Comparison of ENCODE assay signal across 9 cellular contexts in genomic region chr15:98853593-98854420, GRCh38.
DNase-seq lines count a peak whose midpoint lies in the region; ATAC-seq, FAIRE-seq and TF ChIP-seq lines count a peak whose summit lies in the region.
"Had no signal": no experiment of that assay in that cellular context is flagged by ENCODE, and none has a peak within 500 bp of the region (broad histone marks: within the 10 kb centered on the region; RNA-seq: fewer than 3 reads in every experiment).

No MANE protein-coding gene starts in this region.

- in situ Hi-C loops in G401 (cut with HindIII; ENCODE audit: low sequenced_read_pairs), result no loop called here

- peaks cover 88% of the 10 kb centered on the region for H3K4me1 ChIP-seq in A549
- peaks cover 28% of the 10 kb centered on the region for H3K4me1 ChIP-seq in mucosa of stomach (ENCODE audit: control insufficient read depth, insufficient read depth, low read length)

- TF ChIP-seq RAD21 in A549 (conservative IDR thresholded peaks at IDR 0.05 in 1 of 2, IDR thresholded peaks at IDR 0.05 in 1 of 2), result 0 out of 5 replicates have a peak, but pooled peaks of 1 of the 2 experiments have one; percentile 5

- H3K9ac ChIP-seq in mucosa of stomach (ENCODE audit: low read length), result peak overlapping the region; percentile 42

- FAIRE-seq in A549 (lab: Jason Lieb, UNC), result no peak
- no peak for FAIRE-seq in bronchial epithelial cell (lab: Jason Lieb, UNC)

- peak overlapping the region; percentile 47 for H3K4me3 ChIP-seq in A549
- H3K4me3 ChIP-seq in bronchial epithelial cell (ENCODE audit: low read depth, low read length), result no peak overlapping the region
- H3K4me3 ChIP-seq in mucosa of stomach (ENCODE audit: low read length), result no peak overlapping the region
- no peak overlapping the region; the same call in 1 of the 2 replicates for H3K4me3 ChIP-seq in MG63

- peak; percentile 31 for TF ChIP-seq POLR2A in A549 (IDR thresholded peaks at IDR 0.05; ENCODE audit: low read length)

- H3K4me2 ChIP-seq in A549, result peak overlapping the region; percentile 99

- H3K36me3 ChIP-seq in bronchial epithelial cell (ENCODE audit: control insufficient read depth, insufficient read depth, low read length) (no peaks in the 10 kb centered on the region), mucosa of stomach (ENCODE audit: control insufficient read depth, insufficient read depth, low read length) (no peaks in the 10 kb centered on the region), MG63 (no peaks in the 10 kb centered on the region)

- H3K9me3 ChIP-seq in A549 (no peaks in the 10 kb centered on the region), mucosa of stomach (ENCODE audit: control insufficient read depth, low read length) (no peaks in the 10 kb centered on the region), MG63 (no peaks in the 10 kb centered on the region)
- H3K9me3 ChIP-seq: SJSA1 had no signal

- ATAC-seq in A549, result peak; percentile 14 to 29; a peak in 3 of 6 replicates
- ATAC-seq in GM21528 (IDR thresholded peaks at IDR 0.05; ENCODE audit: low FRiP score, unreplicated experiment), result no peak

- DNase-seq in A549 (ENCODE audit: low read depth in 1 of 2, low spot score in 1 of 2) (peak in 1 of 2 experiments; percentile 87), HT1080 (ENCODE audit: low read depth) (peak; percentile 23), bronchial epithelial cell (ENCODE audit: low read depth) (peak; percentile 65), MG63 (no peak), G401 (ENCODE audit: low spot score) (no peak), HUDEP-2 (lab: John Stamatoyannopoulos, UW; ENCODE audit: unreplicated experiment in 76 of 76) (no peak)

- WGBS in A549 (ENCODE audit: missing lambda C conversion rate), result 11% methylated on average over 18 of the region's 18 CpGs

- POLR2A ChIA-PET in A549 (lab: Yijun Ruan, JAX), result interaction anchor here (0.6 to 1.6 kb wide), 2 partner anchors 13 to 223 kb away, joined by 3 to 7 read pairs; no protein-coding TSS in a partner anchor

- TF ChIP-seq CTCF in A549 (IDR thresholded peaks at IDR 0.05) (no peak; the same call in 2 of the 3 replicates), bronchial epithelial cell (IDR thresholded peaks at IDR 0.05; ENCODE audit: insufficient read depth, low read length, severe bottlenecking) (no peak)

- TF ChIP-seq EP300 in A549 (IDR thresholded peaks at IDR 0.05), result no peak

- H3K27me3 ChIP-seq in bronchial epithelial cell (ENCODE audit: control insufficient read depth, insufficient read depth, low read length) (no peaks in the 10 kb centered on the region), mucosa of stomach (ENCODE audit: control insufficient read depth, insufficient read depth, low read length) (no peaks in the 10 kb centered on the region), MG63 (no peaks in the 10 kb centered on the region; the same call in 1 of the 2 replicates)
- H3K27me3 ChIP-seq: SJSA1 had no signal

- CTCF ChIA-PET in A549 (lab: Yijun Ruan, JAX), result interaction anchor here (0.9 to 11.2 kb wide), 12 partner anchors 10 to 226 kb away, joined by 3 to 97 read pairs (median 19); no protein-coding TSS in a partner anchor

- H3K27ac ChIP-seq in A549, result peak overlapping the region; percentile 95 to 97

TF ChIP-seq in A549, 52 proteins besides CTCF, POLR2A, EP300 and RAD21:
- TF ChIP-seq CEBPB (IDR thresholded peaks at IDR 0.05) (0 out of 4 replicates have a peak, but pooled peaks of 1 of the 2 experiments have one; percentile 10), RARB (CRISPR knock-in tag; IDR thresholded peaks at IDR 0.05) (no peak), HEYL (CRISPR knock-in tag; IDR thresholded peaks at IDR 0.05) (no peak), PHF8 (IDR thresholded peaks at IDR 0.05; ENCODE audit: borderline replicate concordance, low read depth) (no peak), CBX8 (IDR thresholded peaks at IDR 0.05) (no peak), EHF (CRISPR knock-in tag; IDR thresholded peaks at IDR 0.05) (peak; percentile 30; the same call in 1 of the 2 replicates), JUN (IDR thresholded peaks at IDR 0.05) (peak; percentile 56 to 64; a peak in 4 of 5 replicates), MAX (IDR thresholded peaks at IDR 0.05) (0 out of 2 replicates have a peak, but pooled peaks have one; percentile 1), ESRRA (IDR thresholded peaks at IDR 0.05; ENCODE audit: borderline replicate concordance, low read length) (no peak), BHLHE40 (IDR thresholded peaks at IDR 0.05; ENCODE audit: low read depth, low read length) (no peak), JUNB (IDR thresholded peaks at IDR 0.05) (no peak), KDM5A (IDR thresholded peaks at IDR 0.05) (no peak), FOSB (CRISPR knock-in tag; IDR thresholded peaks at IDR 0.05) (0 out of 2 replicates have a peak, but pooled peaks have one; percentile 13), CHD2 (IDR thresholded peaks at IDR 0.05; ENCODE audit: low read length, partially characterized antibody) (no peak), ATOH8 (CRISPR knock-in tag; IDR thresholded peaks at IDR 0.05; ENCODE audit: low read depth) (no peak), POLR2AphosphoS2 (conservative IDR thresholded peaks at IDR 0.05; ENCODE audit: low read length) (no peak), MAFK (IDR thresholded peaks at IDR 0.05; ENCODE audit: partially characterized antibody) (no peak), RFX5 (IDR thresholded peaks at IDR 0.05) (no peak)
TF ChIP-seq in A549: peak in this region for 5.

Comparison
In these comparisons a context has a peak if more than half of its experiments do, and no peak if none do; other contexts are left out.
1. DNase-seq: peak in HT1080 (single experiment) and bronchial epithelial cell (single experiment); none in MG63 (single experiment), G401 (single experiment) and HUDEP-2 (0 of 76).